ENCODE assay signal across 8 cellular contexts in the genomic region with DNA sequence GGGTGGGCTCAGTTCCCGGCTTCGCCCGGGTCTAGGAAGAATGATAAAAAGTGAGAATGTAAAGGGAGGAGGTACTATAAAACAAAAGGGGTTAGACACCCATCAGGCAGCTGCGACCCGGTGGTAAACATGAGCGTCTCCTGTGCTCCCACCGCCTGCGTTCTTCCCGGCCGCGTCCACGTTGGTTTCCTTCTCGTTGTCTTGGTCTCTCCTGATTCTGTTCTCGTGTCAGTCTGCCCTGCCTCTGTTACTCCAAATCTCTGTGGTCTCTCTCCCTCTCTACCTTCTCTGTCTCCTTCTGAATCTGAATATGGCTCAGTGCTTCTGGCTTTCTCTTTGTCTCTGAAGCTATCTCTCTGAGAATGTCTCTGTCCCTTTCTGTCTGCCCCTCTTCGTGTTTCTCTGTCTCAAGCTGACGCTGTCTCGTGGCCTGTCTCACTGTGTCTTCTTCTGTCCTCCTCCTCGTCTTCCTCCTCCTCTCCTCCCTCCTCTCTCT. TPM values are rescaled to one million over a fixed set of nuclear protein-coding genes. Genes with fewer than 3 reads are reported as not detected.
A peak's percentile ranks its signal among the peaks of the same experiment; 100 is the strongest.
DNase-seq lines count a peak whose midpoint lies in the region; ATAC-seq and TF ChIP-seq lines count a peak whose summit lies in the region.

No MANE protein-coding gene starts in this region.

- DNase-seq in NCI-H2029 treated with DMSO at 0.1 percent for 48 hours (lab: John Stamatoyannopoulos, UW) = peak; percentile 82
- no peak for DNase-seq in NCI-H2029 (lab: John Stamatoyannopoulos, UW)
- DNase-seq in Peyer's patch = no peak
- DNase-seq in stimulated activated effector memory CD8-positive, alpha-beta T cell treated with anti-CD3 and anti-CD28 coated beads, Interleukin-12 subunit alpha, Interleukin-12 subunit beta, amount 100 ng/mL, for 72 hours (ENCODE audit: low spot score in 2 of 2) = no peak
- DNase-seq in SIG-M5 (lab: John Stamatoyannopoulos, UW) = no peak
- DNase-seq in SHP77 (lab: John Stamatoyannopoulos, UW) = no peak

- H3K9me3 Mint-ChIP-seq in stimulated activated effector memory CD8-positive, alpha-beta T cell treated with anti-CD3 and anti-CD28 coated beads, Interleukin-12 subunit alpha, Interleukin-12 subunit beta, amount 100 ng/mL, for 72 hours = no peaks in the 10 kb centered on the region

- H3K27me3 ChIP-seq in Peyer's patch = no peaks in the 10 kb centered on the region
- peaks cover 80% of the 10 kb centered on the region for H3K27me3 ChIP-seq in iPS-15b (ENCODE audit: control insufficient read depth, insufficient read depth, low read length)

- peak overlapping the region; percentile 70 for H3K4me3 Mint-ChIP-seq in stimulated activated effector memory CD8-positive, alpha-beta T cell treated with anti-CD3 and anti-CD28 coated beads, Interleukin-12 subunit alpha, Interleukin-12 subunit beta, amount 100 ng/mL, for 72 hours

- H3K9me3 ChIP-seq in Peyer's patch (no peaks in the 10 kb centered on the region), iPS-15b (ENCODE audit: control insufficient read depth, insufficient read depth, low read length) (no peaks in the 10 kb centered on the region)

- TF ChIP-seq CTCF in Peyer's patch (IDR thresholded peaks at IDR 0.05) = no peak

- H3K4me1 Mint-ChIP-seq in stimulated activated effector memory CD8-positive, alpha-beta T cell treated with anti-CD3 and anti-CD28 coated beads, Interleukin-12 subunit alpha, Interleukin-12 subunit beta, amount 100 ng/mL, for 72 hours = peaks cover 25% of the 10 kb centered on the region

- H3K36me3 Mint-ChIP-seq in stimulated activated effector memory CD8-positive, alpha-beta T cell treated with anti-CD3 and anti-CD28 coated beads, Interleukin-12 subunit alpha, Interleukin-12 subunit beta, amount 100 ng/mL, for 72 hours = no peaks in the 10 kb centered on the region

- H3K36me3 ChIP-seq in Peyer's patch (no peaks in the 10 kb centered on the region), iPS-15b (ENCODE audit: control insufficient read depth, insufficient read depth, low read length) (no peaks in the 10 kb centered on the region)

- H3K4me1 ChIP-seq in Peyer's patch (peaks cover 0 to 20% (median 8%) of the 10 kb centered on the region in 4 donors), iPS-15b (ENCODE audit: control insufficient read depth, insufficient read depth, low read length) (peaks cover 15% of the 10 kb centered on the region)

- H3K4me3 ChIP-seq in Peyer's patch (peak overlapping the region; percentile 31 to 48 (median 42)), iPS-15b (ENCODE audit: low read depth, low read length) (peak overlapping the region; percentile 47)

- peak overlapping the region; percentile 46 to 77 (median 61) for H3K27ac ChIP-seq in Peyer's patch

- no peak overlapping the region for H3K9ac ChIP-seq in iPS-15b (ENCODE audit: low read depth, low read length)

- no peak for TF ChIP-seq POLR2A in Peyer's patch (IDR thresholded peaks at IDR 0.05)

- peak overlapping the region; percentile 4 for H3K27ac Mint-ChIP-seq in stimulated activated effector memory CD8-positive, alpha-beta T cell treated with anti-CD3 and anti-CD28 coated beads, Interleukin-12 subunit alpha, Interleukin-12 subunit beta, amount 100 ng/mL, for 72 hours

- ATAC-seq in stimulated activated effector memory CD8-positive, alpha-beta T cell treated with anti-CD3 and anti-CD28 coated beads, Interleukin-12 subunit alpha, Interleukin-12 subunit beta, amount 100 ng/mL, for 72 hours = peak; percentile 3
- no peak for ATAC-seq in HG02678 (IDR thresholded peaks at IDR 0.05; ENCODE audit: unreplicated experiment)

RNA-seq across cellular contexts. Expression of gene FOXP4, which starts 41.6 kb away (rescaled TPM):
- 10 to 100 TPM; 13.2 to 36.5 (median 20.0) TPM for total RNA-seq in Peyer's patch
